Comparison of ENCODE assay signal across 16 cellular contexts in the genomic region with DNA sequence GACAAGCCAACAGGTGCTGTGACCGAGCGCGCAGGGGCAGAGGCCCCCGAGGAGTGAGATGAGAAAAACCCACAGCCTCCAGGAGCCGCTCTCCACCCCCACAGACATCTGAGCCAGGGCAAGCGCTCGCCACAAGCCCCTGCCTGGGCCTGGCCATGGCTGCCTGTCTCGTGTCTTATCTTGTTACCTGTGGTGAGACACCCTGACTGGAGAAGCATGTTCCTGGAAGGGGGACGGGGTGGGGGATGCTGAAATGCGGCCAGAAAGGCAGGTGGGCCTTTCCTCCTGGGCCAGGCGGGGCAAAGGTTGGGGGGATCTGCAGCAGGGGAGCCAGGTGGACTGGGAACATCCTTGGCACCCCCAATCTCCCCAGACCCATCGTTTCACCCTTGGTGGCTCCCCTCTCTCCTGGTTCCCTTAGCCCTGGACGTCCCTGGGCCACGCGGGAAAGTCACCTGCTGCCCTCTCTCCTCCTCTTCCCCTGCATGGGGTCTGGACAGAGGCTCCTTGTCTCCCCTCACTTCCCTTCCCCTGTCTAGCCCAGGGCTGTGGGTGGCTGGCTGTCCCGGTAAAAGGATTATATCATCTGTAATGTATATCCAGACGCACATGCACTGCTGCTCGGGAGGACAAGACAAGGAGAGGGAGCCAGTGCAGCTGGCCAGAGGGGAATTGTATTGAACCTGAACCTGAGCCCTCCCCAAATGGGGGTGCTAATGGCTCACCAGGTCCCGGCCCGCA. TPM values are rescaled to one million over a fixed set of nuclear protein-coding genes. Genes with fewer than 3 reads are reported as not detected.
"Had no signal": no experiment of that assay in that cellular context is flagged by ENCODE, and none has a peak within 500 bp of the region (broad histone marks: within the 10 kb centered on the region; RNA-seq: fewer than 3 reads in every experiment).

No MANE protein-coding gene starts in this region.

- DNase-seq: activated CD4-positive, alpha-beta T cell treated with anti-CD3 and anti-CD28 coated beads for 48 hours; activated CD8-positive, alpha-beta T cell treated with anti-CD3 and anti-CD28 coated beads, Interleukin-2, amount 10 ng/mL, durations not matched to agents 7 days and 5 days; activated naive CD4-positive, alpha-beta T cell treated with anti-CD3 and anti-CD28 coated beads, Interleukin-2, amount 50 U/mL, for 16 hours; central memory CD4-positive, alpha-beta T cell; effector memory CD8-positive, alpha-beta T cell; erythroblast; immature natural killer cell; mesenchymal stem cell; stimulated activated CD4-positive, alpha-beta T cell treated with anti-CD3 and anti-CD28 coated beads, Interleukin-4, amount 100 ng/mL, for 4 hours had no signal

- ATAC-seq: activated CD8-positive, alpha-beta T cell treated with anti-CD3 and anti-CD28 coated beads, Interleukin-2, amount 10 ng/mL, durations not matched to agents 7 days and 5 days; activated T-helper 17 cell treated with anti-CD3 and anti-CD28 coated beads, Interleukin-2, amount 50 U/mL, for 72 hours; effector memory CD8-positive, alpha-beta T cell; left lobe of liver; WTC11 had no signal

- H3K36me3 Mint-ChIP-seq: immature natural killer cell, WTC11 had no signal

- H3K27ac ChIP-seq: adrenal gland, skin epidermis had no signal

- H3K4me3 Mint-ChIP-seq: activated CD8-positive, alpha-beta T cell treated with anti-CD3 and anti-CD28 coated beads, Interleukin-2, amount 10 ng/mL, durations not matched to agents 7 days and 5 days; activated T-helper 17 cell treated with anti-CD3 and anti-CD28 coated beads, Interleukin-2, amount 50 U/mL, for 72 hours; effector memory CD8-positive, alpha-beta T cell; immature natural killer cell; T-helper 1 cell treated with Interleukin-12 subunit alpha and Interleukin-12 subunit beta and Interleukin-4 antibody, amounts not matched to agents 30 μg/mL and 1 μg/mL, for 36 hours; WTC11 had no signal

- H3K36me3 ChIP-seq: adrenal gland had no signal

- H3K9me3 ChIP-seq: adrenal gland had no signal

- H3K9me3 Mint-ChIP-seq: activated T-helper 17 cell treated with anti-CD3 and anti-CD28 coated beads, Interleukin-2, amount 50 U/mL, for 72 hours; effector memory CD8-positive, alpha-beta T cell; T-helper 1 cell treated with Interleukin-12 subunit alpha and Interleukin-12 subunit beta and Interleukin-4 antibody, amounts not matched to agents 30 μg/mL and 1 μg/mL, for 36 hours; WTC11 had no signal

- H3K4me1 Mint-ChIP-seq: activated T-helper 17 cell treated with anti-CD3 and anti-CD28 coated beads, Interleukin-2, amount 50 U/mL, for 72 hours; immature natural killer cell had no signal

- H3K4me3 ChIP-seq: adrenal gland, skin epidermis had no signal

- H3K27ac Mint-ChIP-seq: activated CD8-positive, alpha-beta T cell treated with anti-CD3 and anti-CD28 coated beads, Interleukin-2, amount 10 ng/mL, durations not matched to agents 7 days and 5 days; activated T-helper 17 cell treated with anti-CD3 and anti-CD28 coated beads, Interleukin-2, amount 50 U/mL, for 72 hours; effector memory CD8-positive, alpha-beta T cell; immature natural killer cell; T-helper 1 cell treated with Interleukin-12 subunit alpha and Interleukin-12 subunit beta and Interleukin-4 antibody, amounts not matched to agents 30 μg/mL and 1 μg/mL, for 36 hours; WTC11 had no signal

RNA-seq across cellular contexts. Expression of gene DUSP9, which starts 8.4 kb away (rescaled TPM):
- total RNA-seq: activated CD8-positive, alpha-beta T cell treated with anti-CD3 and anti-CD28 coated beads, Interleukin-2, amount 10 ng/mL, durations not matched to agents 7 days and 5 days had no signal
- polyA plus RNA-seq: adrenal gland, immature natural killer cell had no signal

RNA-seq across cellular contexts. Expression of gene PNCK, which starts 35.0 kb away (rescaled TPM):
- total RNA-seq: glomerular endothelial cell, left lobe of liver had no signal
- polyA plus RNA-seq: immature natural killer cell had no signal
